25 cellular contexts compared by ENCODE assay signal in genomic region chr19:50564229-50565105, GRCh38. TPM values are rescaled to one million over a fixed set of nuclear protein-coding genes. Genes with fewer than 3 reads are reported as not detected.
"Had no signal": no experiment of that assay in that cellular context is flagged by ENCODE, and none has a peak within 500 bp of the region (broad histone marks: within the 10 kb centered on the region; RNA-seq: fewer than 3 reads in every experiment).

No MANE protein-coding gene starts in this region.

- H3K36me3 ChIP-seq: breast epithelium, lower lobe of right lung, prostate gland, tibial nerve, vagina had no signal

- H3K9me3 ChIP-seq: breast epithelium, lower lobe of right lung, prostate gland, tibial nerve, vagina had no signal

- H3K27ac Mint-ChIP-seq: activated naive CD8-positive, alpha-beta T cell treated with anti-CD3 and anti-CD28 coated beads, Interleukin-2, amount 10 ng/mL, durations not matched to agents 7 days and 5 days; dendritic cell treated with granulocyte-macrophage colony-stimulating factor and Interleukin-4, amounts not matched to agents 40 ng/mL and 50 ng/mL, for 4 days had no signal

- H3K27ac ChIP-seq: breast epithelium, lower lobe of right lung, prostate gland, skin epidermis, tibial nerve, vagina had no signal

- H3K27me3 ChIP-seq: vagina had no signal

- DNase-seq: activated CD4-positive, alpha-beta T cell treated with anti-CD3 and anti-CD28 coated beads, Interleukin-2, amount 50 U/mL, for 1 hour; activated CD4-positive, CD25-positive, alpha-beta regulatory T cell; activated naive CD8-positive, alpha-beta T cell treated with anti-CD3 and anti-CD28 coated beads, Interleukin-2, amount 10 ng/mL, durations not matched to agents 7 days and 5 days; aorta; cerebellar nuclear complex; hypothalamus; left cardiac atrium; lower lobe of right lung; midbrain; right cardiac atrium; stimulated activated CD4-positive, alpha-beta T cell treated with anti-CD3 and anti-CD28 coated beads, Interleukin-15, amount 100 ng/mL, for 24 hours; stimulated activated CD4-positive, alpha-beta T cell treated with anti-CD3 and anti-CD28 coated beads, Interleukin-4, amount 100 ng/mL, for 1 hour; stimulated activated naive B cell treated with anti-CD40 and anti-IgM and Interleukin-4, amounts not matched to agents 10 μg/mL and 1 μg/mL and 100 μg/mL, for 72 hours had no signal

- H3K36me3 Mint-ChIP-seq: activated naive CD8-positive, alpha-beta T cell treated with anti-CD3 and anti-CD28 coated beads, Interleukin-2, amount 10 ng/mL, durations not matched to agents 7 days and 5 days; stimulated activated naive B cell treated with anti-CD40 and anti-IgM and Interleukin-4, amounts not matched to agents 10 μg/mL and 1 μg/mL and 100 μg/mL, for 72 hours had no signal

- H3K4me3 ChIP-seq: breast epithelium, lower lobe of right lung, prostate gland, skin epidermis, tibial nerve, vagina had no signal

- H3K4me3 Mint-ChIP-seq: activated naive CD8-positive, alpha-beta T cell treated with anti-CD3 and anti-CD28 coated beads, Interleukin-2, amount 10 ng/mL, durations not matched to agents 7 days and 5 days; activated T-helper 1 cell treated with anti-CD3 and anti-CD28 coated beads, Interleukin-12 subunit alpha, Interleukin-12 subunit beta, Interleukin-2, Interleukin-4 antibody, amounts not matched to agents 30 ng/mL and 10 ng/mL and 1 ng/mL, durations not matched to agents 14 hours and 24 hours and 36 hours; dendritic cell treated with granulocyte-macrophage colony-stimulating factor and Interleukin-4, amounts not matched to agents 40 ng/mL and 50 ng/mL, for 4 days; stimulated activated naive B cell treated with anti-CD40 and anti-IgM and Interleukin-4, amounts not matched to agents 10 μg/mL and 1 μg/mL and 100 μg/mL, for 72 hours; T-helper 2 cell treated with Interferon-gamma antibody and Interleukin-4, amounts not matched to agents 5 μg/mL and 100 μg/mL, for 36 hours had no signal

- ATAC-seq: esophagus mucosa, left cardiac atrium, lower lobe of right lung had no signal

- H3K9me3 Mint-ChIP-seq: activated naive CD8-positive, alpha-beta T cell treated with anti-CD3 and anti-CD28 coated beads, Interleukin-2, amount 10 ng/mL, durations not matched to agents 7 days and 5 days; activated T-helper 1 cell treated with anti-CD3 and anti-CD28 coated beads, Interleukin-12 subunit alpha, Interleukin-12 subunit beta, Interleukin-2, Interleukin-4 antibody, amounts not matched to agents 30 ng/mL and 10 ng/mL and 1 ng/mL, durations not matched to agents 14 hours and 24 hours and 36 hours; dendritic cell treated with granulocyte-macrophage colony-stimulating factor and Interleukin-4, amounts not matched to agents 40 ng/mL and 50 ng/mL, for 4 days; stimulated activated naive B cell treated with anti-CD40 and anti-IgM and Interleukin-4, amounts not matched to agents 10 μg/mL and 1 μg/mL and 100 μg/mL, for 72 hours; T-helper 2 cell treated with Interferon-gamma antibody and Interleukin-4, amounts not matched to agents 5 μg/mL and 100 μg/mL, for 36 hours had no signal

- H3K4me1 ChIP-seq: breast epithelium, lower lobe of right lung, prostate gland had no signal

RNA-seq across cellular contexts. Expression of gene LRRC4B, which starts 3.8 kb away (rescaled TPM):
- total RNA-seq: activated CD8-positive, alpha-beta memory T cell treated with anti-CD3 and anti-CD28 coated beads for 36 hours; activated naive CD8-positive, alpha-beta T cell treated with anti-CD3 and anti-CD28 coated beads, Interleukin-2, amount 10 ng/mL, durations not matched to agents 7 days and 5 days; glomerular endothelial cell had no signal

RNA-seq across cellular contexts. Expression of gene ASPDH, which starts 50.8 kb away (rescaled TPM):
- total RNA-seq: activated CD8-positive, alpha-beta memory T cell treated with anti-CD3 and anti-CD28 coated beads for 36 hours; activated naive CD8-positive, alpha-beta T cell treated with anti-CD3 and anti-CD28 coated beads, Interleukin-2, amount 10 ng/mL, durations not matched to agents 7 days and 5 days; activated T-helper 1 cell treated with anti-CD3 and anti-CD28 coated beads, Interleukin-12 subunit alpha, Interleukin-12 subunit beta, Interleukin-2, Interleukin-4 antibody, amounts not matched to agents 30 ng/mL and 10 ng/mL and 1 ng/mL, durations not matched to agents 14 hours and 24 hours and 36 hours; aorta; breast epithelium; esophagus mucosa; glomerular endothelial cell; left cardiac atrium; lower lobe of right lung; omental fat pad; prostate gland; right cardiac atrium; tibial nerve; vagina had no signal
- polyA plus RNA-seq: right cardiac atrium had no signal
